Comparison of ENCODE assay signal across 6 cellular contexts in genomic region chr9:121066850-121067249, GRCh38.
"Had no signal": no experiment of that assay in that cellular context is flagged by ENCODE, and none has a peak within 500 bp of the region (broad histone marks: within the 10 kb centered on the region; RNA-seq: fewer than 3 reads in every experiment).

No MANE protein-coding gene starts in this region.

- H3K4me3 ChIP-seq: GM12878 had no signal

- ATAC-seq: GM12878 had no signal

- FAIRE-seq: G401.6, GM12878, GM12891, GM12892, GM18507, GM19239 had no signal
